In genomic region chr5:29037716-29038115, GRCh38 we compare ENCODE assay signal across 16 cellular contexts.
DNase-seq lines count a peak whose midpoint lies in the region; ATAC-seq, FAIRE-seq and TF ChIP-seq lines count a peak whose summit lies in the region.
"Had no signal": no experiment of that assay in that cellular context is flagged by ENCODE, and none has a peak within 500 bp of the region (broad histone marks: within the 10 kb centered on the region; RNA-seq: fewer than 3 reads in every experiment).

No MANE protein-coding gene starts in this region.

- TF ChIP-seq RAD21 in A549 (conservative IDR thresholded peaks at IDR 0.05 in 1 of 2, IDR thresholded peaks at IDR 0.05 in 1 of 2) = no peak

- no peaks in the 10 kb centered on the region for H3K4me1 Mint-ChIP-seq in activated CD4-positive, alpha-beta memory T cell treated with anti-CD3 and anti-CD28 coated beads, Interleukin-2, amount 10 ng/mL, durations not matched to agents 7 days and 5 days
- no peaks in the 10 kb centered on the region for H3K4me1 Mint-ChIP-seq in activated CD4-positive, alpha-beta T cell treated with anti-CD3 and anti-CD28 coated beads for 36 hours
- H3K4me1 Mint-ChIP-seq: CD4-positive, CD25-positive, alpha-beta regulatory T cell; IgD-negative memory B cell had no signal

- no peaks in the 10 kb centered on the region for H3K4me1 ChIP-seq in A549

- no peak for ATAC-seq in A549
- no peak for ATAC-seq in activated CD4-positive, alpha-beta T cell treated with anti-CD3 and anti-CD28 coated beads for 36 hours

- no peak for FAIRE-seq in A549 (lab: Jason Lieb, UNC)
- FAIRE-seq in HTR-8/SVneo (lab: Jason Lieb, UNC) = peak; percentile 42

- H3K4me2 ChIP-seq in A549 = no peak overlapping the region
- H3K4me2 ChIP-seq: BLaER1 treated with 17β-estradiol and CSF1 and Interleukin-3, amounts not matched to agents 10 nM and 100 nM had no signal

- TF ChIP-seq POLR2A in A549 (IDR thresholded peaks at IDR 0.05; ENCODE audit: low read length) = no peak

- intact Hi-C loops in activated CD4-positive, alpha-beta T cell treated with anti-CD3 and anti-CD28 coated beads for 36 hours (cut with DNase I, micrococcal nuclease) = no loop called here

- no peak overlapping the region for H3K27ac Mint-ChIP-seq in activated CD4-positive, alpha-beta memory T cell treated with anti-CD3 and anti-CD28 coated beads, Interleukin-2, amount 10 ng/mL, durations not matched to agents 7 days and 5 days
- no peak overlapping the region for H3K27ac Mint-ChIP-seq in activated CD4-positive, alpha-beta T cell treated with anti-CD3 and anti-CD28 coated beads for 36 hours
- H3K27ac Mint-ChIP-seq: CD4-positive, CD25-positive, alpha-beta regulatory T cell; IgD-negative memory B cell had no signal

- H3K4me3 ChIP-seq in A549 = no peak overlapping the region
- H3K4me3 ChIP-seq in fibroblast of villous mesenchyme (ENCODE audit: low read depth, low read length) = no peak overlapping the region
- H3K4me3 ChIP-seq: BLaER1 treated with 17β-estradiol and CSF1 and Interleukin-3, amounts not matched to agents 10 nM and 100 nM had no signal

- TF ChIP-seq CTCF in A549 (IDR thresholded peaks at IDR 0.05) = no peak
- TF ChIP-seq CTCF in fibroblast of villous mesenchyme (IDR thresholded peaks at IDR 0.05; ENCODE audit: insufficient read depth, low read depth, low read length) = no peak

- no peak for DNase-seq in A549 (ENCODE audit: low read depth in 1 of 2, low spot score in 1 of 2)
- DNase-seq in HTR-8/SVneo (ENCODE audit: insufficient read length, low spot score) = peak; percentile 42
- peak; percentile 62 for DNase-seq in amniotic epithelial cell (ENCODE audit: low read depth)
- DNase-seq in fibroblast of villous mesenchyme (ENCODE audit: low read depth) = peak; percentile 13
- no peak for DNase-seq in activated CD4-positive, alpha-beta memory T cell treated with anti-CD3 and anti-CD28 coated beads, Interleukin-2, amount 10 ng/mL, durations not matched to agents 7 days and 5 days
- DNase-seq in activated CD4-positive, alpha-beta T cell treated with anti-CD3 and anti-CD28 coated beads for 36 hours = no peak
- no peak for DNase-seq in NCI-H1417 treated with DMSO at 0.1 percent for 48 hours (lab: John Stamatoyannopoulos, UW)
- DNase-seq: 8988T; ACHN; CD4-positive, CD25-positive, alpha-beta regulatory T cell; DMS53; GF-D8; H7 had no signal

- no peaks in the 10 kb centered on the region for H3K36me3 Mint-ChIP-seq in activated CD4-positive, alpha-beta memory T cell treated with anti-CD3 and anti-CD28 coated beads, Interleukin-2, amount 10 ng/mL, durations not matched to agents 7 days and 5 days (ENCODE audit: low read depth)
- H3K36me3 Mint-ChIP-seq in activated CD4-positive, alpha-beta T cell treated with anti-CD3 and anti-CD28 coated beads for 36 hours (ENCODE audit: low read depth) = no peaks in the 10 kb centered on the region
- H3K36me3 Mint-ChIP-seq: CD4-positive, CD25-positive, alpha-beta regulatory T cell; IgD-negative memory B cell had no signal

- H3K27ac ChIP-seq in A549 = no peak overlapping the region
- H3K27ac ChIP-seq: BLaER1 treated with 17β-estradiol and CSF1 and Interleukin-3, amounts not matched to agents 10 nM and 100 nM; HL-60 had no signal

- H3K9me3 ChIP-seq in A549 = no peaks in the 10 kb centered on the region
- H3K9me3 ChIP-seq: BLaER1 treated with 17β-estradiol and CSF1 and Interleukin-3, amounts not matched to agents 10 nM and 100 nM had no signal

- H3K27me3 Mint-ChIP-seq in activated CD4-positive, alpha-beta memory T cell treated with anti-CD3 and anti-CD28 coated beads, Interleukin-2, amount 10 ng/mL, durations not matched to agents 7 days and 5 days = no peaks in the 10 kb centered on the region
- H3K27me3 Mint-ChIP-seq in activated CD4-positive, alpha-beta T cell treated with anti-CD3 and anti-CD28 coated beads for 36 hours = no peaks in the 10 kb centered on the region
- H3K27me3 Mint-ChIP-seq: CD4-positive, CD25-positive, alpha-beta regulatory T cell; IgD-negative memory B cell had no signal

- H3K9me3 Mint-ChIP-seq in activated CD4-positive, alpha-beta memory T cell treated with anti-CD3 and anti-CD28 coated beads, Interleukin-2, amount 10 ng/mL, durations not matched to agents 7 days and 5 days = peaks cover 2% of the 10 kb centered on the region
- no peaks in the 10 kb centered on the region for H3K9me3 Mint-ChIP-seq in activated CD4-positive, alpha-beta T cell treated with anti-CD3 and anti-CD28 coated beads for 36 hours (ENCODE audit: low read depth)

- no peak for TF ChIP-seq EP300 in A549 (IDR thresholded peaks at IDR 0.05)

- 35% methylated on average over 3 of the region's 3 CpGs for WGBS in A549 (ENCODE audit: missing lambda C conversion rate)

- no peak overlapping the region for H3K4me3 Mint-ChIP-seq in activated CD4-positive, alpha-beta memory T cell treated with anti-CD3 and anti-CD28 coated beads, Interleukin-2, amount 10 ng/mL, durations not matched to agents 7 days and 5 days
- no peak overlapping the region for H3K4me3 Mint-ChIP-seq in activated CD4-positive, alpha-beta T cell treated with anti-CD3 and anti-CD28 coated beads for 36 hours
- H3K4me3 Mint-ChIP-seq: CD4-positive, CD25-positive, alpha-beta regulatory T cell; IgD-negative memory B cell had no signal

- CTCF ChIA-PET in A549 (lab: Yijun Ruan, JAX) = no interaction called here
- CTCF ChIA-PET in activated CD4-positive, alpha-beta memory T cell treated with anti-CD3 and anti-CD28 coated beads, Interleukin-2, amount 10 ng/mL, durations not matched to agents 7 days and 5 days (lab: Charles Lee) = no interaction called here
- CTCF ChIA-PET in activated CD4-positive, alpha-beta T cell treated with anti-CD3 and anti-CD28 coated beads for 36 hours (lab: Charles Lee) = no interaction called here

- POLR2A ChIA-PET in A549 (lab: Yijun Ruan, JAX) = no interaction called here
- POLR2A ChIA-PET in activated CD4-positive, alpha-beta memory T cell treated with anti-CD3 and anti-CD28 coated beads, Interleukin-2, amount 10 ng/mL, durations not matched to agents 7 days and 5 days (lab: Charles Lee) = no interaction called here
- POLR2A ChIA-PET in activated CD4-positive, alpha-beta T cell treated with anti-CD3 and anti-CD28 coated beads for 36 hours (lab: Charles Lee) = no interaction called here

TF ChIP-seq in A549, 52 proteins besides CTCF, POLR2A, EP300 and RAD21:
- no peak for TF ChIP-seq FOSL2 (IDR thresholded peaks at IDR 0.05)
- TF ChIP-seq FOSL2 (CRISPR knock-in tag; IDR thresholded peaks at IDR 0.05) = peak; percentile 27; the same call in 1 of the 2 replicates
- TF ChIP-seq RNF2 (IDR thresholded peaks at IDR 0.05; ENCODE audit: borderline replicate concordance, low read depth) = no peak
- TF ChIP-seq NR3C1 (IDR thresholded peaks at IDR 0.05) = no peak

Comparison
In these comparisons a context has a peak if more than half of its experiments do, and no peak if none do; other contexts are left out.
1. DNase-seq: peak in HTR-8/SVneo (single experiment), amniotic epithelial cell (single experiment) and fibroblast of villous mesenchyme (single experiment); none in A549 (0 of 2), activated CD4-positive, alpha-beta memory T cell treated with anti-CD3 and anti-CD28 coated beads, Interleukin-2, amount 10 ng/mL, durations not matched to agents 7 days and 5 days (single experiment), activated CD4-positive, alpha-beta T cell treated with anti-CD3 and anti-CD28 coated beads for 36 hours (single experiment) and NCI-H1417 treated with DMSO at 0.1 percent for 48 hours (single experiment).